ENCODE assay signal across 17 cellular contexts in the genomic region with DNA sequence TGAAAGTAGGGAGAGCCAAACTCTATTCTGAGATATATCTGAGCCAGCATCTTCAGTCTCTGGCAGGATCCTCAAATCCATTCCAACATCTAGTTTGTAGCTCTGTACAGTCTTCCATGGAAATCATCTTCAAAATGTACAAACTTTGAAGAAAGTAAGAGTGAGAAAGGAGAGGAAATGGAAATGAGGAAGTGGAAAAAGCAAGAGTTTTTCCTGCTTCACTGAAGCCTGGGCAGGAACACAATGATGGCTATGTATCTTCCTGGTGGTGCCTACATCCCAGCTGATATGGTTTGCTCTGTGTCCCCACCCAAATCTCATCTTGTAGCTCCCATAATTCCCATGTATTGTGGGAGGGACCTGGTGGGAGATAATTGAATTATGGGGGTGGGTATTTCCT. TPM values are rescaled to one million over a fixed set of nuclear protein-coding genes. Genes with fewer than 3 reads are reported as not detected.
A peak's percentile ranks its signal among the peaks of the same experiment; 100 is the strongest.
DNase-seq lines count a peak whose midpoint lies in the region; ATAC-seq, FAIRE-seq and TF ChIP-seq lines count a peak whose summit lies in the region.
"Had no signal": no experiment of that assay in that cellular context is flagged by ENCODE, and none has a peak within 500 bp of the region (broad histone marks: within the 10 kb centered on the region; RNA-seq: fewer than 3 reads in every experiment).

No MANE protein-coding gene starts in this region.

- H3K4me2 ChIP-seq in DOHH2 (ENCODE audit: low read length) (peak overlapping the region; percentile 8; the same call in 1 of the 2 replicates), K562 (ENCODE audit: insufficient read depth, low read length) (no peak overlapping the region)
- H3K4me2 ChIP-seq: GM23338 had no signal

- no TSS peak for BruUV-seq in K562 (replicated peaks; lab: Mats Ljungman, UMichigan)

- no peak for FAIRE-seq in GM12891 (lab: Jason Lieb, UNC)
- FAIRE-seq in K562 (lab: Jason Lieb, UNC): no peak
- FAIRE-seq: G401.6, GM18507 had no signal

- DNase-seq in GM12891 (ENCODE audit: insufficient read length, low spot score) (no peak), MV-4-11 (lab: John Stamatoyannopoulos, UW) (peak; percentile 26), K562 (ENCODE audit: extremely low read depth in 1 of 4, low spot score in 3 of 4) (no peak), HPDE6-E6E7 (ENCODE audit: extremely low spot score) (no peak)
- DNase-seq in stimulated activated CD4-positive, alpha-beta T cell treated with anti-CD3 and anti-CD28 coated beads, Interleukin-4, amount 100 ng/mL, for 4 hours: no peak
- DNase-seq: C1 segment of cervical spinal cord; Calu3; CD4-positive, alpha-beta memory T cell; COR-L47; DMS53; DMS79 treated with DMSO at 0.1 percent for 48 hours had no signal

- TF ChIP-seq POLR2A in GM12891 (IDR thresholded peaks at IDR 0.05; ENCODE audit: low read depth, low read length) (no peak), K562 (conservative IDR thresholded peaks at IDR 0.05) (no peak)

- ATAC-seq in K562 (no peak), HG02852 (IDR thresholded peaks at IDR 0.05; ENCODE audit: unreplicated experiment) (no peak)
- ATAC-seq: GM23338 had no signal

- H3K27ac ChIP-seq in DOHH2 (ENCODE audit: low read depth, low read length) (no peak overlapping the region), K562 (ENCODE audit: extremely low read depth, low read depth, low read length) (no peak overlapping the region)

- H2AFZ ChIP-seq in K562 (ENCODE audit: low read depth, low read length): no peak overlapping the region
- H2AFZ ChIP-seq: GM23338 had no signal

- peaks cover 30% of the 10 kb centered on the region for H3K4me1 ChIP-seq in DOHH2 (ENCODE audit: control insufficient read depth, low read length)
- peaks cover 16 to 19% of the 10 kb centered on the region in 2 experiments; a peak in 4 of 5 replicates for H3K4me1 ChIP-seq in K562 (replicated peaks in 1 of 2; ENCODE audit: control insufficient read depth in 2 of 2, insufficient read depth in 2 of 2, low read length in 2 of 2)

- 0 out of 2 replicates have a peak, but pooled peaks cover 2% of the 10 kb centered on the region for H3K36me3 ChIP-seq in DOHH2 (ENCODE audit: control insufficient read depth, low read length)
- peaks cover 8% of the 10 kb centered on the region; the same call in 2 of the 3 replicates for H3K36me3 ChIP-seq in K562 (ENCODE audit: control insufficient read depth, insufficient read depth, low read length)
- H3K36me3 ChIP-seq: HAP-1 had no signal

- peaks cover 45% of the 10 kb centered on the region for H3K9me3 ChIP-seq in DOHH2 (ENCODE audit: control insufficient read depth, insufficient read depth, low read length)
- H3K9me3 ChIP-seq in K562 (replicated peaks; ENCODE audit: control insufficient read depth, insufficient read depth, low read depth, low read length): no peaks in the 10 kb centered on the region

- CTCF ChIA-PET in K562 (lab: Yijun Ruan, JAX; ENCODE audit: low intra/inter-chr PET ratio): no interaction called here

- in situ Hi-C loops in K562 (cut with MboI): no loop called here

- H3K4me3 ChIP-seq in DOHH2 (ENCODE audit: low read length): no peak overlapping the region
- no peak overlapping the region for H3K4me3 ChIP-seq in K562
- H3K4me3 ChIP-seq: GM23338, HAP-1 had no signal

- H3K79me2 ChIP-seq in DOHH2 (ENCODE audit: control insufficient read depth, low read length) (peaks cover 22% of the 10 kb centered on the region), K562 (ENCODE audit: control insufficient read depth, insufficient read depth, low read length) (peaks cover 30% of the 10 kb centered on the region)

- no peak for TF ChIP-seq CTCF in DOHH2 (IDR thresholded peaks at IDR 0.05; ENCODE audit: low read depth, low read length, poor library complexity, severe bottlenecking)
- no peak for TF ChIP-seq CTCF in K562 (IDR thresholded peaks at IDR 0.05 in 2 of 3, conservative IDR thresholded peaks at IDR 0.05 in 1 of 3; ENCODE audit: insufficient read depth in 2 of 3, low read depth in 1 of 3, low read length in 3 of 3)

- intact Hi-C loops in K562 (cut with micrococcal nuclease): no loop called here

- no peaks in the 10 kb centered on the region for H4K20me1 ChIP-seq in DOHH2 (ENCODE audit: control insufficient read depth, insufficient read depth, low read depth, low read length)
- H4K20me1 ChIP-seq in K562 (replicated peaks; ENCODE audit: control insufficient read depth, insufficient read depth, low read length): no peaks in the 10 kb centered on the region

- no peaks in the 10 kb centered on the region for H3F3A ChIP-seq in DOHH2 (ENCODE audit: control insufficient read depth, insufficient read depth)

- no peaks in the 10 kb centered on the region for H3K27me3 ChIP-seq in DOHH2 (ENCODE audit: control insufficient read depth, low read length)
- H3K27me3 ChIP-seq in K562 (ENCODE audit: control insufficient read depth in 2 of 2, insufficient read depth in 2 of 2, low read length in 2 of 2): no peaks in the 10 kb centered on the region

- POLR2A ChIA-PET in K562 (lab: Yijun Ruan, JAX): interaction anchor here (0.6 kb wide), 3 partner anchors 58 to 451 kb away, joined by 3 read pairs; no protein-coding TSS in a partner anchor

- no peaks in the 10 kb centered on the region for H3K9me1 ChIP-seq in K562 (ENCODE audit: control insufficient read depth, insufficient read depth, low read length)

- H3K9me2 ChIP-seq in DOHH2 (replicated peaks; ENCODE audit: control insufficient read depth, low read length): no peaks in the 10 kb centered on the region

- H3K9ac ChIP-seq in K562 (ENCODE audit: insufficient read depth in 1 of 2, low read depth in 2 of 2, low read length in 2 of 2): no peak overlapping the region

- no peak for TF ChIP-seq EP300 in K562 (IDR thresholded peaks at IDR 0.05; ENCODE audit: low read length)

- no peak for TF ChIP-seq RAD21 in K562 (CRISPR knock-in tag; conservative IDR thresholded peaks at IDR 0.05 in 1 of 2, IDR thresholded peaks at IDR 0.05 in 1 of 2)

TF ChIP-seq in GM12891, 5 proteins besides CTCF, POLR2A, EP300 and RAD21:
- TF ChIP-seq POU2F2 (IDR thresholded peaks at IDR 0.05; ENCODE audit: low read depth, low read length) (no peak), SPI1 (IDR thresholded peaks at IDR 0.05; ENCODE audit: low read depth, low read length) (peak; percentile 79)

TF ChIP-seq in K562, 482 proteins besides CTCF, POLR2A, EP300 and RAD21:
- no peak for TF ChIP-seq POLR2AphosphoS2 (IDR thresholded peaks at IDR 0.05; ENCODE audit: low read length)
- TF ChIP-seq SPI1 (IDR thresholded peaks at IDR 0.05; ENCODE audit: borderline replicate concordance, low read depth, low read length): peak; percentile 86
- no peak for TF ChIP-seq SMARCE1 (IDR thresholded peaks at IDR 0.05)
- TF ChIP-seq KDM2B (CRISPR knock-in tag; IDR thresholded peaks at IDR 0.05): no peak
- TF ChIP-seq, protein P1, sequence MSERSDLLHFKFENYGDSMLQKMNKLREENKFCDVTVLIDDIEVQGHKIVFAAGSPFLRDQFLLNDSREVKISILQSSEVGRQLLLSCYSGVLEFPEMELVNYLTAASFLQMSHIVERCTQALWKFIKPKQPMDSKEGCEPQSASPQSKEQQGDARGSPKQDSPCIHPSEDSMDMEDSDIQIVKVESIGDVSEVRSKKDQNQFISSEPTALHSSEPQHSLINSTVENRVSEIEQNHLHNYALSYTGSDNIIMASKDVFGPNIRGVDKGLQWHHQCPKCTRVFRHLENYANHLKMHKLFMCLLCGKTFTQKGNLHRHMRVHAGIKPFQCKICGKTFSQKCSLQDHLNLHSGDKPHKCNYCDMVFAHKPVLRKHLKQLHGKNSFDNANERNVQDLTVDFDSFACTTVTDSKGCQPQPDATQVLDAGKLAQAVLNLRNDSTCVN (CRISPR knock-in tag; IDR thresholded peaks at IDR 0.05): no peak
- no peak for TF ChIP-seq NCOA6 (IDR thresholded peaks at IDR 0.05)

RNA-seq across cellular contexts. Expression of a gene that starts 4.1 kb away (rescaled TPM):
- 29.1 TPM for polyA plus RNA-seq in GM12891 (2012; ENCODE audit: low read depth, missing spikeins)
- 5.5 and 6.6 TPM in 2 replicates for total RNA-seq in K562 (2011; cell fraction: chromatin; rRNA removed; ENCODE audit: low replicate concordance)
- 7.0 and 7.8 TPM in 2 replicates for total RNA-seq in K562 (2011; cell fraction: nucleolus; rRNA removed)
- 8.7 and 10.4 TPM in 2 replicates for total RNA-seq in K562 (2011; cell fraction: nucleoplasm; rRNA removed)
- total RNA-seq in K562 (2014; rRNA removed) (10.0 and 11.3 TPM in 2 replicates), K562 (2014; rRNA removed; fragmentation: Illumina TruSeq; extraction: Trizol) (23.9 and 25.8 TPM in 2 replicates), K562 (2015; rRNA removed; fragmentation: Illumina TruSeq; extraction: Trizol) (19.9 and 22.9 TPM in 2 replicates), K562 (2021) (40.4 and 41.2 TPM in 2 replicates)
- polyA plus RNA-seq in K562 (2011; rRNA removed) (17.4 and 30.2 TPM in 2 replicates), K562 (2014; fragmentation: Illumina TruSeq; extraction: Trizol) (37.2 and 37.4 TPM in 2 replicates), K562 (2014; fragmentation: Nextera tagmentation; extraction: Ambion mirVana) (10 to 100 TPM in 1 of 2 experiments, 1 to 10 TPM in 1; 7.8 to 15.1 TPM), K562 (2014; rRNA removed) (36.8 and 43.3 TPM in 2 replicates)
- polyA plus RNA-seq in K562 (2011; cell fraction: cytosol; rRNA removed): 16.3 and 18.5 TPM in 2 replicates
- 8.4 and 10.7 TPM in 2 replicates for polyA plus RNA-seq in K562 (2011; cell fraction: nucleus; rRNA removed)
- 20.4 and 34.0 TPM in 2 replicates for polyA plus RNA-seq in K562 (2012)
- polyA minus RNA-seq in K562 (2011; rRNA and poly(A)+ RNA removed): 23.2 and 31.5 TPM in 2 replicates
- polyA minus RNA-seq in K562 (2011; cell fraction: cytosol; rRNA and poly(A)+ RNA removed): 4.6 and 13.6 TPM in 2 replicates
- polyA minus RNA-seq in K562 (2011; cell fraction: nucleus; rRNA and poly(A)+ RNA removed): 6.1 and 7.0 TPM in 2 replicates
